ENCODE assay signal across 24 cellular contexts in genomic region chr20:13934992-13935894, GRCh38. TPM values are rescaled to one million over a fixed set of nuclear protein-coding genes. Genes with fewer than 3 reads are reported as not detected.
A peak's percentile ranks its signal among the peaks of the same experiment; 100 is the strongest.
DNase-seq lines count a peak whose midpoint lies in the region; ATAC-seq and TF ChIP-seq lines count a peak whose summit lies in the region.
"Had no signal": no experiment of that assay in that cellular context is flagged by ENCODE, and none has a peak within 500 bp of the region (broad histone marks: within the 10 kb centered on the region; RNA-seq: fewer than 3 reads in every experiment).

No MANE protein-coding gene starts in this region.

- no peak overlapping the region for H3K27ac ChIP-seq in DND-41 (ENCODE audit: low read length)
- peak overlapping the region; percentile 27 to 77 for H3K27ac ChIP-seq in coronary artery
- H3K27ac ChIP-seq: A549 had no signal

- H3K9ac ChIP-seq in DND-41 (ENCODE audit: low read depth, low read length), result no peak overlapping the region

- intact Hi-C loops in sciatic nerve (cut with DNase I), result no loop called here

- no peaks in the 10 kb centered on the region for H3K79me2 ChIP-seq in DND-41 (ENCODE audit: insufficient read depth, low read length)

- no peak overlapping the region for H3K4me2 ChIP-seq in DND-41 (ENCODE audit: insufficient read depth, low read length)
- H3K4me2 ChIP-seq: A549 had no signal

- TF ChIP-seq CTCF in DND-41 (IDR thresholded peaks at IDR 0.05; ENCODE audit: borderline replicate concordance, extremely low read depth, low read length, poor library complexity, severe bottlenecking) (no peak), coronary artery (IDR thresholded peaks at IDR 0.05) (no peak)

- no peaks in the 10 kb centered on the region for H4K20me1 ChIP-seq in DND-41 (ENCODE audit: insufficient read depth, low read length)

- no peaks in the 10 kb centered on the region for H3K9me3 ChIP-seq in DND-41 (ENCODE audit: insufficient read depth, low read length, severe bottlenecking)
- H3K9me3 ChIP-seq: MG63 had no signal

- DNase-seq in AG20443 (ENCODE audit: low spot score), result peak; percentile 16
- DNase-seq in DND-41, result no peak
- no peak for DNase-seq in coronary artery (ENCODE audit: low spot score)
- no peak for DNase-seq in sciatic nerve (ENCODE audit: low spot score)
- no peak for DNase-seq in NK-92 (lab: John Stamatoyannopoulos, UW; ENCODE audit: unreplicated experiment)
- no peak for DNase-seq in RPMI8226
- DNase-seq in DMS153 (lab: John Stamatoyannopoulos, UW), result no peak
- DNase-seq: Caco-2; CD4-positive, alpha-beta memory T cell; DMS 273 treated with DMSO at 0.1 percent for 48 hours; H9; HFFc6; MG63; NCI-H1436 treated with DMSO at 0.1 percent for 48 hours; NCI-H2029; NCI-H226; NCI-H524; NCI-H774; OCI-M1; Right ventricle myocardium superior had no signal

- H3K36me3 ChIP-seq in DND-41 (ENCODE audit: insufficient read depth, low read length), result no peaks in the 10 kb centered on the region
- H3K36me3 ChIP-seq: MG63 had no signal

- H3K4me3 ChIP-seq in DND-41 (ENCODE audit: low read depth in 1 of 2, low read length in 2 of 2) (no peak overlapping the region), coronary artery (no peak overlapping the region)
- H3K4me3 ChIP-seq: A549, K562, MG63 had no signal

- H3K4me1 ChIP-seq in DND-41 (ENCODE audit: insufficient read depth, low read length), result no peaks in the 10 kb centered on the region
- H3K4me1 ChIP-seq: A549, Caco-2 had no signal

- ATAC-seq in DND-41 (ENCODE audit: insufficient read depth, low read depth), result no peak
- peak; percentile 91 for ATAC-seq in sciatic nerve
- ATAC-seq: A549, K562 had no signal

- peak overlapping the region; percentile 47; the same call in 1 of the 2 replicates for H2AFZ ChIP-seq in DND-41 (ENCODE audit: low read depth, low read length)

- peaks cover 11% of the 10 kb centered on the region for H3K27me3 ChIP-seq in DND-41 (ENCODE audit: insufficient read depth, low read length, poor library complexity)

RNA-seq across cellular contexts. Expression of gene SEL1L2, which starts 55.2 kb away (rescaled TPM):
- total RNA-seq in sciatic nerve, result not detected
- total RNA-seq: Caco-2; CD4-positive, alpha-beta memory T cell; G401; H9; K562; LHCN-M2 had no signal
